In the genomic region with DNA sequence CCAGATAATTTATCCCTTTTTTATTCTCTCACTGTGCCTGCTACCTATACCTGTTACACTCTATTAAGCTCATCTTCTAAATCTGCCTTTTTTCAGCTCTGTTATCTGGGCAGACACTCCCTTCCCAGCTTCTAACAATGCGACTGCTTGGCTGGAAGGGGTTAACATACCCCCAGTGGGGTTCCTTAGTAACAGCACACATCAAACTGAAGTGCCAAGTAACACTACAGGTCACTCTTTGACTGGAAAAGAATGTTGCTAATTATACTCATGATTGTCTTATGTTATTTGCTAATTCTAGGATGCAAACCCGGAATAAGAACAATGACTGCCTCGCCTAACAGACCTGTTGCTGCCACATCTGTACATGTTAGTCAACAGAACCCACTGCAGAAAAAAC, we compare ENCODE assay signal across 24 cellular contexts.
"Had no signal": no experiment of that assay in that cellular context is flagged by ENCODE, and none has a peak within 500 bp of the region (broad histone marks: within the 10 kb centered on the region; RNA-seq: fewer than 3 reads in every experiment).

No MANE protein-coding gene starts in this region.

- H3K27ac Mint-ChIP-seq: activated CD4-positive, alpha-beta T cell treated with anti-CD3 and anti-CD28 coated beads, Interleukin-2, amount 10 ng/mL, durations not matched to agents 7 days and 5 days; activated CD8-positive, alpha-beta memory T cell treated with anti-CD3 and anti-CD28 coated beads, Interleukin-2, amount 10 ng/mL, durations not matched to agents 7 days and 5 days; activated CD8-positive, alpha-beta T cell treated with anti-CD3 and anti-CD28 coated beads for 36 hours; activated naive CD8-positive, alpha-beta T cell treated with anti-CD3 and anti-CD28 coated beads, Interleukin-2, amount 50 U/mL, for 24 hours; activated T-helper 1 cell treated with anti-CD3 and anti-CD28 coated beads, Interleukin-12 subunit alpha, Interleukin-12 subunit beta, Interleukin-2, Interleukin-4 antibody, amounts not matched to agents 30 ng/mL and 10 ng/mL and 1 ng/mL, durations not matched to agents 14 hours and 24 hours and 36 hours; naive B cell; stimulated activated naive B cell treated with anti-CD40 and anti-IgM and Interleukin-4, amounts not matched to agents 10 μg/mL and 1 μg/mL and 100 μg/mL, for 72 hours; T-helper 2 cell treated with Interferon-gamma antibody and Interleukin-4, amounts not matched to agents 5 μg/mL and 100 μg/mL, for 36 hours had no signal

- H3K4me3 ChIP-seq: lower lobe of right lung, sigmoid colon, testis, uterus had no signal

- ATAC-seq: activated CD8-positive, alpha-beta memory T cell treated with anti-CD3 and anti-CD28 coated beads, Interleukin-2, amount 10 ng/mL, durations not matched to agents 7 days and 5 days; activated CD8-positive, alpha-beta T cell treated with anti-CD3 and anti-CD28 coated beads for 36 hours; activated naive CD8-positive, alpha-beta T cell treated with anti-CD3 and anti-CD28 coated beads, Interleukin-2, amount 50 U/mL, for 24 hours; lower lobe of right lung; stimulated activated naive B cell treated with anti-CD40 and anti-IgM and Interleukin-4, amounts not matched to agents 10 μg/mL and 1 μg/mL and 100 μg/mL, for 72 hours had no signal

- H3K27me3 ChIP-seq: sigmoid colon, testis, uterus had no signal

- DNase-seq: activated CD4-positive, alpha-beta T cell treated with anti-CD3 and anti-CD28 coated beads, Interleukin-2, amount 10 ng/mL, durations not matched to agents 7 days and 5 days; activated CD4-positive, CD25-positive, alpha-beta regulatory T cell treated with anti-CD3 and anti-CD28 coated beads, Interleukin-2, amount 50 U/mL, for 72 hours; activated CD8-positive, alpha-beta memory T cell treated with anti-CD3 and anti-CD28 coated beads, Interleukin-2, amount 10 ng/mL, durations not matched to agents 7 days and 5 days; activated CD8-positive, alpha-beta T cell treated with anti-CD3 and anti-CD28 coated beads for 36 hours; activated gamma-delta T cell; activated naive CD4-positive, alpha-beta T cell treated with anti-CD3 and anti-CD28 coated beads, Interleukin-2, amount 50 U/mL, for 16 hours; activated naive CD8-positive, alpha-beta T cell treated with anti-CD3 and anti-CD28 coated beads, Interleukin-2, amount 50 U/mL, for 24 hours; activated T-cell treated with anti-CD3 and anti-CD28 coated beads for 4 hours; cortex of kidney; lower lobe of right lung; naive B cell; occipital lobe; sigmoid colon; stimulated activated CD4-positive, alpha-beta T cell treated with anti-CD3 and anti-CD28 coated beads, Interleukin-2, amount 100 ng/mL, for 48 hours; stimulated activated CD8-positive, alpha-beta memory T cell treated with anti-CD3 and anti-CD28 coated beads, Interleukin-4, amount 100 ng/mL, for 48 hours; stimulated activated naive B cell treated with anti-CD40 and anti-IgM and Interleukin-4, amounts not matched to agents 10 μg/mL and 1 μg/mL and 100 μg/mL, for 72 hours; testis; trophoblast cell; uterus had no signal

- H3K9me3 ChIP-seq: lower lobe of right lung, sigmoid colon, testis, uterus had no signal

- H3K36me3 ChIP-seq: lower lobe of right lung, sigmoid colon, uterus had no signal

- FAIRE-seq: islet of Langerhans had no signal

- H3K4me3 Mint-ChIP-seq: activated CD4-positive, alpha-beta T cell treated with anti-CD3 and anti-CD28 coated beads, Interleukin-2, amount 10 ng/mL, durations not matched to agents 7 days and 5 days; activated CD8-positive, alpha-beta memory T cell treated with anti-CD3 and anti-CD28 coated beads, Interleukin-2, amount 10 ng/mL, durations not matched to agents 7 days and 5 days; activated CD8-positive, alpha-beta T cell treated with anti-CD3 and anti-CD28 coated beads for 36 hours; activated naive CD8-positive, alpha-beta T cell treated with anti-CD3 and anti-CD28 coated beads, Interleukin-2, amount 50 U/mL, for 24 hours; activated T-helper 1 cell treated with anti-CD3 and anti-CD28 coated beads, Interleukin-12 subunit alpha, Interleukin-12 subunit beta, Interleukin-2, Interleukin-4 antibody, amounts not matched to agents 30 ng/mL and 10 ng/mL and 1 ng/mL, durations not matched to agents 14 hours and 24 hours and 36 hours; naive B cell; stimulated activated naive B cell treated with anti-CD40 and anti-IgM and Interleukin-4, amounts not matched to agents 10 μg/mL and 1 μg/mL and 100 μg/mL, for 72 hours; T-helper 2 cell treated with Interferon-gamma antibody and Interleukin-4, amounts not matched to agents 5 μg/mL and 100 μg/mL, for 36 hours had no signal

- H3K4me1 ChIP-seq: lower lobe of right lung, sigmoid colon, testis, uterus had no signal

- H3K4me1 Mint-ChIP-seq: activated CD4-positive, alpha-beta T cell treated with anti-CD3 and anti-CD28 coated beads, Interleukin-2, amount 10 ng/mL, durations not matched to agents 7 days and 5 days; activated CD8-positive, alpha-beta memory T cell treated with anti-CD3 and anti-CD28 coated beads, Interleukin-2, amount 10 ng/mL, durations not matched to agents 7 days and 5 days; activated naive CD8-positive, alpha-beta T cell treated with anti-CD3 and anti-CD28 coated beads, Interleukin-2, amount 50 U/mL, for 24 hours; naive B cell; stimulated activated naive B cell treated with anti-CD40 and anti-IgM and Interleukin-4, amounts not matched to agents 10 μg/mL and 1 μg/mL and 100 μg/mL, for 72 hours had no signal

- H3K27ac ChIP-seq: epithelial cell of prostate, lower lobe of right lung, sigmoid colon, testis, uterus, VCaP had no signal

- H3K36me3 Mint-ChIP-seq: activated CD8-positive, alpha-beta memory T cell treated with anti-CD3 and anti-CD28 coated beads, Interleukin-2, amount 10 ng/mL, durations not matched to agents 7 days and 5 days; naive B cell; stimulated activated naive B cell treated with anti-CD40 and anti-IgM and Interleukin-4, amounts not matched to agents 10 μg/mL and 1 μg/mL and 100 μg/mL, for 72 hours had no signal

- H3K9me3 Mint-ChIP-seq: activated CD4-positive, alpha-beta T cell treated with anti-CD3 and anti-CD28 coated beads, Interleukin-2, amount 10 ng/mL, durations not matched to agents 7 days and 5 days; activated CD8-positive, alpha-beta T cell treated with anti-CD3 and anti-CD28 coated beads for 36 hours; activated naive CD8-positive, alpha-beta T cell treated with anti-CD3 and anti-CD28 coated beads, Interleukin-2, amount 50 U/mL, for 24 hours; activated T-helper 1 cell treated with anti-CD3 and anti-CD28 coated beads, Interleukin-12 subunit alpha, Interleukin-12 subunit beta, Interleukin-2, Interleukin-4 antibody, amounts not matched to agents 30 ng/mL and 10 ng/mL and 1 ng/mL, durations not matched to agents 14 hours and 24 hours and 36 hours; T-helper 2 cell treated with Interferon-gamma antibody and Interleukin-4, amounts not matched to agents 5 μg/mL and 100 μg/mL, for 36 hours had no signal
